ENCODE assay signal across 8 cellular contexts in genomic region chr4:184649026-184649970, GRCh38. TPM values are rescaled to one million over a fixed set of nuclear protein-coding genes. Genes with fewer than 3 reads are reported as not detected.
DNase-seq lines count a peak whose midpoint lies in the region; ATAC-seq and TF ChIP-seq lines count a peak whose summit lies in the region.

Gene CASP3 (minus strand): TSS chr4:184649447. CDS start chr4:184638453, 10,994 bp downstream.
Gene PRIMPOL (plus strand): TSS chr4:184649738. CDS start chr4:184657141, 7,403 bp downstream.

- H2AK9ac ChIP-seq in IMR-90 (replicated peaks; ENCODE audit: low read depth, low read length, poor library complexity): peak within 1 kb of the TSS; percentile 94

- peak; percentile 97 for TF ChIP-seq POLR2A in IMR-90 (IDR thresholded peaks at IDR 0.05; ENCODE audit: low read depth, low read length)

- POLR2A ChIA-PET in IMR-90 (lab: Charles Lee; ENCODE audit: unreplicated experiment): interaction anchor here (0.6 to 1.3 kb wide), 5 partner anchors 14 to 1344 kb away, joined by 3 to 11 read pairs (median 5); no protein-coding TSS in a partner anchor
- POLR2A ChIA-PET in OCI-LY7 (lab: Charles Lee): interaction anchor here (0.5 to 2.3 kb wide), 27 partner anchors 9 to 1080 kb away, joined by 3 to 18 read pairs (median 3); partner anchors contain the start of gene CENPU

- H2BK20ac ChIP-seq in IMR-90 (ENCODE audit: low read depth, low read length): no peak within 1 kb of the TSS

- dilution Hi-C loops in IMR-90 (cut with HindIII; ENCODE audit: low sequenced_read_pairs, unreplicated experiment): no loop called here

- TF ChIP-seq CTCF in IMR-90 (conservative IDR thresholded peaks at IDR 0.05; ENCODE audit: low read depth, low read length): peak; percentile 49
- TF ChIP-seq CTCF in OCI-LY7 (conservative IDR thresholded peaks at IDR 0.05; ENCODE audit: low read length): 0 out of 2 replicates have a peak, but pooled peaks have one; percentile 21
- peak; percentile 23 for TF ChIP-seq CTCF in epithelial cell of esophagus (IDR thresholded peaks at IDR 0.05; ENCODE audit: insufficient read depth, low read depth, low read length, missing control alignments)

- peak within 1 kb of the TSS; percentile 99 for H3K14ac ChIP-seq in IMR-90 (replicated peaks; ENCODE audit: low read depth, low read length)

- H3K27ac ChIP-seq in IMR-90 (ENCODE audit: insufficient read depth, low read length) (peak within 1 kb of the TSS; percentile 84), OCI-LY7 (ENCODE audit: low read depth, low read length, poor library complexity, severe bottlenecking) (peak within 1 kb of the TSS; percentile 79)

- H2BK5ac ChIP-seq in IMR-90 (ENCODE audit: low read depth, low read length, poor library complexity, severe bottlenecking): peak within 1 kb of the TSS; percentile 75

- H4K20me1 ChIP-seq in IMR-90 (ENCODE audit: insufficient read depth, low read length): peaks cover 15% of the 10 kb centered on the region; the same call in 1 of the 2 replicates
- H4K20me1 ChIP-seq in OCI-LY7 (ENCODE audit: insufficient read depth, low read length): peaks cover 17% of the 10 kb centered on the region

- peak within 1 kb of the TSS; percentile 98 for H3K4ac ChIP-seq in IMR-90 (ENCODE audit: low read depth, low read length)

- H4K8ac ChIP-seq in IMR-90 (ENCODE audit: low read depth in 2 of 2, low read length in 2 of 2): peak within 1 kb of the TSS; percentile 89 to 94

- peaks cover 30 to 35% of the 10 kb centered on the region in 2 experiments for H3K79me1 ChIP-seq in IMR-90 (ENCODE audit: low read depth in 1 of 2, low read length in 2 of 2)

- peaks cover 2% of the 10 kb centered on the region; the same call in 1 of the 2 replicates for H3K36me3 ChIP-seq in IMR-90 (ENCODE audit: control insufficient read depth, insufficient read depth, low read length)
- peaks cover 36% of the 10 kb centered on the region for H3K36me3 ChIP-seq in OCI-LY7 (ENCODE audit: insufficient read depth, low read length)

- H3K4me2 ChIP-seq in IMR-90 (ENCODE audit: low read depth, low read length): peak within 1 kb of the TSS; percentile 99
- H3K4me2 ChIP-seq in OCI-LY7 (ENCODE audit: low read length): peak within 1 kb of the TSS; percentile 81

- peaks cover 3% of the 10 kb centered on the region; the same call in 1 of the 2 replicates for H3K9me1 ChIP-seq in IMR-90 (ENCODE audit: insufficient read depth, low read length)

- 0% methylated on average over 44 of the region's 90 CpGs; no CpG with 5 or more reads in 1 of the 2 experiments for WGBS in IMR-90 (ENCODE audit: extremely low coverage in 2 of 2, insufficient read length in 1 of 2), 2 experiments

- H3K56ac ChIP-seq in IMR-90 (ENCODE audit: extremely low read depth, insufficient read depth, low read length): peak within 1 kb of the TSS; percentile 95

- H4K91ac ChIP-seq in IMR-90 (ENCODE audit: insufficient read depth, low read depth, low read length): peak within 1 kb of the TSS; percentile 98

- H3K9me3 ChIP-seq in IMR-90 (ENCODE audit: control insufficient read depth, insufficient read depth, low read length) (no peaks in the 10 kb centered on the region), OCI-LY7 (ENCODE audit: low read length) (no peaks in the 10 kb centered on the region)

- H2BK15ac ChIP-seq in IMR-90 (ENCODE audit: low read depth, low read length): peak within 1 kb of the TSS; percentile 73; the same call in 1 of the 3 replicates

- H3K18ac ChIP-seq in IMR-90 (ENCODE audit: low read depth, low read length): peak within 1 kb of the TSS; percentile 14

- TF ChIP-seq RAD21 in IMR-90 (IDR thresholded peaks at IDR 0.05; ENCODE audit: low read length): peak; percentile 53

- H3K4me3 ChIP-seq in IMR-90 (ENCODE audit: insufficient read depth, low read depth, low read length) (peak within 1 kb of the TSS; percentile 80), OCI-LY7 (ENCODE audit: low read depth, low read length, poor library complexity, severe bottlenecking) (peak within 1 kb of the TSS; percentile 93), epithelial cell of esophagus (ENCODE audit: low read length) (peak within 1 kb of the TSS; percentile 72)

- peak within 1 kb of the TSS; percentile 73 for H2BK120ac ChIP-seq in IMR-90 (ENCODE audit: low read depth, low read length)

- peak within 1 kb of the TSS; percentile 99 for H3K23ac ChIP-seq in IMR-90 (ENCODE audit: low read depth, low read length)

- in situ Hi-C loops in IMR-90 (cut with MboI; ENCODE audit: low sequenced_read_pairs): no loop called here

- peak within 1 kb of the TSS; percentile 77 for H4K5ac ChIP-seq in IMR-90 (ENCODE audit: low read depth, low read length)

- no peaks in the 10 kb centered on the region for H3K9me2 ChIP-seq in OCI-LY7 (ENCODE audit: insufficient read depth, low read length)

- peak within 1 kb of the TSS; percentile 92 for H3K9ac ChIP-seq in IMR-90 (ENCODE audit: low read depth, low read length)

- ATAC-seq in GM21529 (IDR thresholded peaks at IDR 0.05; ENCODE audit: unreplicated experiment) (peak; percentile 81), IMR-90 (ENCODE audit: low read depth) (peak; percentile 93)

- CTCF ChIA-PET in IMR-90 (lab: Yijun Ruan, JAX): interaction anchor here (0.6 to 0.9 kb wide), 2 partner anchors 165 to 386 kb away, joined by 3 to 4 read pairs; no protein-coding TSS in a partner anchor
- CTCF ChIA-PET in OCI-LY7 (lab: Charles Lee; ENCODE audit: unreplicated experiment): interaction anchor here (0.6 kb wide), 10 partner anchors 21 to 667 kb away, joined by 3 to 7 read pairs (median 4); no protein-coding TSS in a partner anchor

- intact Hi-C loops in IMR-90 (cut with micrococcal nuclease): loop anchor here (1.0 to 10.0 kb wide), 6 partner anchors 85 to 386 kb away; partner anchors contain the start of genes ACSL1, CENPU and IRF2
- intact Hi-C loops in OCI-LY7 (cut with micrococcal nuclease; ENCODE audit: unreplicated experiment): loop anchor here (1.0 to 10.0 kb wide), 10 partner anchors 85 to 1543 kb away; partner anchors contain the start of genes CDKN2AIP, CENPU, CYP4V2 and IRF2

- peak within 1 kb of the TSS; percentile 93 for H2AFZ ChIP-seq in IMR-90 (replicated peaks; ENCODE audit: low read length, poor library complexity)
- peak within 1 kb of the TSS; percentile 68 for H2AFZ ChIP-seq in OCI-LY7 (ENCODE audit: low read length)

- H2AK5ac ChIP-seq in IMR-90 (ENCODE audit: low read depth, low read length): peak within 1 kb of the TSS; percentile 92

- H3K4me1 ChIP-seq in IMR-90 (ENCODE audit: control insufficient read depth, insufficient read depth, low read length): peaks cover 8% of the 10 kb centered on the region
- H3K4me1 ChIP-seq in OCI-LY7 (ENCODE audit: insufficient read depth, low read length, poor library complexity, severe bottlenecking): peaks cover 42% of the 10 kb centered on the region

- H3K79me2 ChIP-seq in OCI-LY7 (ENCODE audit: insufficient read depth, low read depth, low read length): peaks cover 56% of the 10 kb centered on the region

- no peaks in the 10 kb centered on the region for H3K27me3 ChIP-seq in IMR-90 (ENCODE audit: control insufficient read depth, insufficient read depth, low read length)

- DNase-seq in DMS153 (lab: John Stamatoyannopoulos, UW): peak; percentile 92
- DNase-seq in IMR-90: peak; percentile 92
- peak; percentile 96 for DNase-seq in OCI-LY7 (ENCODE audit: low spot score)
- DNase-seq in activated T-cell treated with anti-CD3 and anti-CD28 coated beads for 1 hour (ENCODE audit: low read depth): peak; percentile 92
- DNase-seq in epithelial cell of esophagus (ENCODE audit: low read depth): peak; percentile 96
- DNase-seq in mucosa of gallbladder (ENCODE audit: low spot score): peak; percentile 97
- peak; percentile 97 for DNase-seq in stimulated activated CD8-positive, alpha-beta memory T cell treated with anti-CD3 and anti-CD28 coated beads, Interleukin-4, amount 100 ng/mL, for 24 hours (ENCODE audit: low read depth)

- BruUV-seq in IMR-90 (replicated peaks; lab: Mats Ljungman, UMichigan) (no TSS peak), OCI-LY7 (replicated peaks; lab: Mats Ljungman, UMichigan) (no TSS peak)

TF ChIP-seq in IMR-90, 13 proteins besides CTCF, POLR2A, EP300 and RAD21:
- TF ChIP-seq NFE2L2 (IDR thresholded peaks at IDR 0.05; ENCODE audit: low read depth, low read length) (no peak), MXI1 (IDR thresholded peaks at IDR 0.05; ENCODE audit: borderline replicate concordance, low read depth, low read length) (peak; percentile 18; the same call in 1 of the 2 replicates), MAZ (IDR thresholded peaks at IDR 0.05; ENCODE audit: borderline replicate concordance, low read depth, low read length) (peak; percentile 64; the same call in 1 of the 2 replicates)

RNA-seq across cellular contexts. Expression of gene CASP3, which starts in this region (rescaled TPM):
- total RNA-seq in IMR-90 (2012; rRNA removed) (26.7 and 58.9 TPM in 2 replicates), OCI-LY7 (2022) (39.2 and 44.7 TPM in 2 replicates), mucosa of gallbladder (20.5 TPM)
- 21.1 and 27.4 TPM in 2 replicates for polyA plus RNA-seq in IMR-90 (2012; rRNA removed)
- polyA plus RNA-seq in IMR-90 (2012; cell fraction: cytosol; rRNA removed): 6.3 and 9.6 TPM in 2 replicates
- polyA plus RNA-seq in IMR-90 (2012; cell fraction: nucleus; rRNA removed; ENCODE audit: low replicate concordance): 4.5 and 21.2 TPM in 2 replicates
- 25.8 and 29.5 TPM in 2 replicates for total RNA-seq in OCI-LY7 (2014; rRNA removed; shearing (Covaris generic))

RNA-seq across cellular contexts. Expression of gene PRIMPOL, which starts in this region (rescaled TPM):
- total RNA-seq in IMR-90 (2012; rRNA removed) (5.6 and 10.0 TPM in 2 replicates), OCI-LY7 (2022) (19.3 and 23.4 TPM in 2 replicates), mucosa of gallbladder (15.9 TPM)
- polyA plus RNA-seq in IMR-90 (2012; rRNA removed): 6.6 and 8.8 TPM in 2 replicates
- 0.90 and 1.5 TPM in 2 replicates for polyA plus RNA-seq in IMR-90 (2012; cell fraction: cytosol; rRNA removed)
- polyA plus RNA-seq in IMR-90 (2012; cell fraction: nucleus; rRNA removed; ENCODE audit: low replicate concordance): 1.4 and 15.6 TPM in 2 replicates
- total RNA-seq in OCI-LY7 (2014; rRNA removed; shearing (Covaris generic)): 8.8 and 9.2 TPM in 2 replicates

Comparison
In these comparisons a context has a peak if more than half of its experiments do, and no peak if none do; other contexts are left out.
1. Peak in every context shown above with its lines: DNase-seq, ATAC-seq, H3K4me3 ChIP-seq and H3K27ac ChIP-seq.